ENCODE assay signal across 9 cellular contexts in genomic region chr10:25725917-25726716, GRCh38.
DNase-seq lines count a peak whose midpoint lies in the region; ATAC-seq and TF ChIP-seq lines count a peak whose summit lies in the region.
"Had no signal": no experiment of that assay in that cellular context is flagged by ENCODE, and none has a peak within 500 bp of the region (broad histone marks: within the 10 kb centered on the region; RNA-seq: fewer than 3 reads in every experiment).

No MANE protein-coding gene starts in this region.

- H2AFZ ChIP-seq in OCI-LY3 (ENCODE audit: low read depth, low read length): no peak overlapping the region

- no peak overlapping the region for H3K4me2 ChIP-seq in OCI-LY3 (ENCODE audit: low read length)

- ATAC-seq in GM21526 (IDR thresholded peaks at IDR 0.05; ENCODE audit: low FRiP score, unreplicated experiment) (peak; percentile 79), HG03039 (IDR thresholded peaks at IDR 0.05; ENCODE audit: unreplicated experiment) (no peak)

- TF ChIP-seq CTCF in OCI-LY3 (IDR thresholded peaks at IDR 0.05; ENCODE audit: low read depth, low read length): peak; percentile 65

- H3K36me3 ChIP-seq in OCI-LY3 (replicated peaks; ENCODE audit: low read depth, low read length): no peaks in the 10 kb centered on the region

- H4K20me1 ChIP-seq in OCI-LY3 (ENCODE audit: insufficient read depth, low read length): no peaks in the 10 kb centered on the region

- DNase-seq in activated T-cell treated with anti-CD3 and anti-CD28 coated beads for 4 hours (peak; percentile 9), KG1 (lab: John Stamatoyannopoulos, UW) (peak; percentile 1), dedifferentiated amniotic fluid mesenchymal stem cell (ENCODE audit: extremely low spot score) (peak; percentile 49), midbrain (lab: John Stamatoyannopoulos, UW) (peak; percentile 60)
- no peak for DNase-seq in activated T-cell treated with anti-CD3 and anti-CD28 coated beads, Interleukin-2, amount 50 U/mL, for 48 hours
- DNase-seq: stimulated activated naive B cell treated with anti-CD40 and anti-IgM and Interleukin-4, amounts not matched to agents 10 μg/mL and 1 μg/mL and 100 μg/mL, for 72 hours had no signal

- no peaks in the 10 kb centered on the region for H3K27me3 ChIP-seq in OCI-LY3 (ENCODE audit: low read depth, low read length)

- H3K27ac ChIP-seq in OCI-LY3 (ENCODE audit: low read length): no peak overlapping the region

- H3K79me2 ChIP-seq in OCI-LY3 (ENCODE audit: low read length): no peaks in the 10 kb centered on the region

- H3K4me1 ChIP-seq in OCI-LY3 (ENCODE audit: low read length): no peaks in the 10 kb centered on the region

- no peak overlapping the region for H3K9ac ChIP-seq in OCI-LY3 (ENCODE audit: low read length)

- no peak overlapping the region for H3K4me3 ChIP-seq in OCI-LY3 (ENCODE audit: low read length)

- no peaks in the 10 kb centered on the region for H3K9me3 ChIP-seq in OCI-LY3 (ENCODE audit: insufficient read depth, low read length)

Comparison
In these comparisons a context has a peak if more than half of its experiments do, and no peak if none do; other contexts are left out.
1. DNase-seq: peak in activated T-cell treated with anti-CD3 and anti-CD28 coated beads for 4 hours (single experiment), KG1 (single experiment), dedifferentiated amniotic fluid mesenchymal stem cell (single experiment) and midbrain (single experiment); none in activated T-cell treated with anti-CD3 and anti-CD28 coated beads, Interleukin-2, amount 50 U/mL, for 48 hours (0 of 2).